21 cellular contexts compared by ENCODE assay signal in genomic region chr4:145879598-145879997, GRCh38. TPM values are rescaled to one million over a fixed set of nuclear protein-coding genes. Genes with fewer than 3 reads are reported as not detected.
DNase-seq lines count a peak whose midpoint lies in the region; ATAC-seq, FAIRE-seq and TF ChIP-seq lines count a peak whose summit lies in the region.
"Had no signal": no experiment of that assay in that cellular context is flagged by ENCODE, and none has a peak within 500 bp of the region (broad histone marks: within the 10 kb centered on the region; RNA-seq: fewer than 3 reads in every experiment).

No MANE protein-coding gene starts in this region.

- H3K4me1 ChIP-seq in endothelial cell of umbilical vein (ENCODE audit: control insufficient read depth, extremely low read depth, insufficient read depth, low read length): peaks cover 12% of the 10 kb centered on the region
- H3K4me1 ChIP-seq: neural progenitor cell, testis had no signal

- no peak overlapping the region for H3K4me3 Mint-ChIP-seq in WTC11
- H3K4me3 Mint-ChIP-seq: activated naive CD8-positive, alpha-beta T cell treated with anti-CD3 and anti-CD28 coated beads for 36 hours; activated T-helper 1 cell treated with anti-CD3 and anti-CD28 coated beads, Interleukin-12 subunit alpha, Interleukin-12 subunit beta, Interleukin-2, Interleukin-4 antibody, amounts not matched to agents 30 ng/mL and 10 ng/mL and 1 ng/mL, durations not matched to agents 14 hours and 24 hours and 36 hours; CD8-positive, alpha-beta T cell; IgD-negative memory B cell; neural progenitor cell had no signal

- H3K4me2 ChIP-seq in endothelial cell of umbilical vein (ENCODE audit: insufficient read depth, low read length): no peak overlapping the region
- H3K4me2 ChIP-seq: neural progenitor cell had no signal

- no peaks in the 10 kb centered on the region for H3K27me3 ChIP-seq in endothelial cell of umbilical vein (ENCODE audit: control insufficient read depth in 2 of 2, insufficient read depth in 2 of 2, low read length in 2 of 2)
- H3K27me3 ChIP-seq: cardiac muscle cell, neural progenitor cell, testis had no signal

- no peak for ATAC-seq in WTC11
- peak; percentile 76 for ATAC-seq in left ventricle myocardium superior
- ATAC-seq in activated CD4-positive, CD25-positive, alpha-beta regulatory T cell treated with anti-CD3 and anti-CD28 coated beads, Interleukin-2, amount 50 U/mL, for 24 hours: no peak
- no peak for ATAC-seq in GM19023 (IDR thresholded peaks at IDR 0.05; ENCODE audit: unreplicated experiment)
- ATAC-seq: CD8-positive, alpha-beta T cell had no signal

- peak; percentile 42 for FAIRE-seq in endothelial cell of umbilical vein (lab: Jason Lieb, UNC)
- FAIRE-seq: GM12891 had no signal

- CTCF ChIA-PET in WTC11 (lab: Charles Lee): interaction anchor here (1.9 kb wide), 1 partner anchor 9 kb away, joined by 8 read pairs; no protein-coding TSS in a partner anchor
- CTCF ChIA-PET in endothelial cell of umbilical vein (lab: Charles Lee): interaction anchor here (0.8 to 3.9 kb wide), 7 partner anchors 8 to 215 kb away, joined by 3 to 13 read pairs (median 4); no protein-coding TSS in a partner anchor

- no peaks in the 10 kb centered on the region for H4K20me1 ChIP-seq in endothelial cell of umbilical vein (replicated peaks; ENCODE audit: control insufficient read depth, extremely low read depth, insufficient read depth, low read length)

- dilution Hi-C loops in endothelial cell of umbilical vein (cut with MboI; ENCODE audit: extremely low pct_ligation_motif_present, low sequenced_read_pairs): no loop called here

- no peak overlapping the region for H2AFZ ChIP-seq in endothelial cell of umbilical vein (ENCODE audit: low read depth, low read length)
- H2AFZ ChIP-seq: neural progenitor cell had no signal

- no peaks in the 10 kb centered on the region for H3K79me2 ChIP-seq in endothelial cell of umbilical vein (ENCODE audit: control insufficient read depth, insufficient read depth, low read length)

- intact Hi-C loops in endothelial cell of umbilical vein (cut with micrococcal nuclease) (loop anchor here (1.0 to 2.0 kb wide), 3 partner anchors 37 to 146 kb away; no protein-coding TSS in a partner anchor), left ventricle myocardium superior (cut with micrococcal nuclease) (no loop called here)

- H3K9ac ChIP-seq in endothelial cell of umbilical vein (replicated peaks; ENCODE audit: extremely low read depth, insufficient read depth, low read length): no peak overlapping the region
- H3K9ac ChIP-seq: neural progenitor cell had no signal

- peak overlapping the region; percentile 61 for H3K27ac Mint-ChIP-seq in WTC11
- H3K27ac Mint-ChIP-seq: activated naive CD8-positive, alpha-beta T cell treated with anti-CD3 and anti-CD28 coated beads for 36 hours; activated T-helper 1 cell treated with anti-CD3 and anti-CD28 coated beads, Interleukin-12 subunit alpha, Interleukin-12 subunit beta, Interleukin-2, Interleukin-4 antibody, amounts not matched to agents 30 ng/mL and 10 ng/mL and 1 ng/mL, durations not matched to agents 14 hours and 24 hours and 36 hours; CD8-positive, alpha-beta T cell; neural progenitor cell had no signal

- H3K9me3 ChIP-seq in endothelial cell of umbilical vein (replicated peaks; ENCODE audit: control insufficient read depth, insufficient read depth, low read length): no peaks in the 10 kb centered on the region
- H3K9me3 ChIP-seq: testis had no signal

- H3K9me3 Mint-ChIP-seq in WTC11: no peaks in the 10 kb centered on the region
- H3K9me3 Mint-ChIP-seq: activated naive CD8-positive, alpha-beta T cell treated with anti-CD3 and anti-CD28 coated beads for 36 hours; activated T-helper 1 cell treated with anti-CD3 and anti-CD28 coated beads, Interleukin-12 subunit alpha, Interleukin-12 subunit beta, Interleukin-2, Interleukin-4 antibody, amounts not matched to agents 30 ng/mL and 10 ng/mL and 1 ng/mL, durations not matched to agents 14 hours and 24 hours and 36 hours; CD8-positive, alpha-beta T cell; IgD-negative memory B cell; neural progenitor cell had no signal

- no peaks in the 10 kb centered on the region for H3K9me1 ChIP-seq in endothelial cell of umbilical vein (replicated peaks; ENCODE audit: control insufficient read depth, extremely low read depth, insufficient read depth, low read length)

- TF ChIP-seq CTCF in WTC11 (IDR thresholded peaks at IDR 0.05): no peak
- no peak for TF ChIP-seq CTCF in endothelial cell of umbilical vein (IDR thresholded peaks at IDR 0.05; ENCODE audit: extremely low read depth in 1 of 2, insufficient read depth in 1 of 2, low read depth in 1 of 2, low read length in 2 of 2)

- DNase-seq in WTC11 (ENCODE audit: low spot score) (no peak), endothelial cell of umbilical vein (ENCODE audit: low read depth, low spot score) (no peak), left ventricle myocardium superior (no peak), skeletal muscle cell (ENCODE audit: low read depth) (peak; percentile 14), NCI-H1694 (lab: John Stamatoyannopoulos, UW) (no peak)
- DNase-seq: activated CD4-positive, CD25-positive, alpha-beta regulatory T cell; activated naive CD8-positive, alpha-beta T cell treated with anti-CD3 and anti-CD28 coated beads for 36 hours; CD8-positive, alpha-beta T cell; hypothalamus; midbrain; MV-4-11; NCI-H187 treated with DMSO at 0.1 percent for 48 hours; NCI-H226; testis had no signal

- H3K4me1 Mint-ChIP-seq in WTC11: peaks cover 50% of the 10 kb centered on the region

- H3K36me3 Mint-ChIP-seq in WTC11: peaks cover 30% of the 10 kb centered on the region

- H3K4me3 ChIP-seq in endothelial cell of umbilical vein (replicated peaks in 1 of 3; ENCODE audit: insufficient read depth in 1 of 3, low read depth in 1 of 3, low read length in 3 of 3): no peak overlapping the region
- H3K4me3 ChIP-seq in skeletal muscle cell (ENCODE audit: low read depth, low read length): no peak overlapping the region
- H3K4me3 ChIP-seq: cardiac muscle cell, neural progenitor cell, testis had no signal

- no peak for TF ChIP-seq POLR2A in endothelial cell of umbilical vein (IDR thresholded peaks at IDR 0.05; ENCODE audit: low read depth, low read length)

- no TSS peak for BruUV-seq in endothelial cell of umbilical vein (replicated peaks; lab: Mats Ljungman, UMichigan)

- POLR2A ChIA-PET in WTC11 (lab: Charles Lee): no interaction called here
- POLR2A ChIA-PET in endothelial cell of umbilical vein (lab: Charles Lee): no interaction called here

- H3K27ac ChIP-seq in endothelial cell of umbilical vein (ENCODE audit: insufficient read depth, low read depth, low read length): no peak overlapping the region
- H3K27ac ChIP-seq: cardiac muscle cell, neural progenitor cell, testis had no signal

- no peaks in the 10 kb centered on the region for H3K27me3 Mint-ChIP-seq in WTC11 (ENCODE audit: low read depth)
- H3K27me3 Mint-ChIP-seq: activated naive CD8-positive, alpha-beta T cell treated with anti-CD3 and anti-CD28 coated beads for 36 hours had no signal

- no peaks in the 10 kb centered on the region for H3K36me3 ChIP-seq in endothelial cell of umbilical vein (ENCODE audit: control insufficient read depth in 2 of 2, extremely low read depth in 1 of 2, insufficient read depth in 2 of 2, low read length in 2 of 2)
- H3K36me3 ChIP-seq: neural progenitor cell had no signal

TF ChIP-seq in WTC11, 78 proteins besides CTCF, POLR2A, EP300 and RAD21:
- TF ChIP-seq USF1 (CRISPR knock-in tag; IDR thresholded peaks at IDR 0.05) (no peak), EMX1 (CRISPR knock-in tag; IDR thresholded peaks at IDR 0.05) (no peak), NFYB (CRISPR knock-in tag; conservative IDR thresholded peaks at IDR 0.05; ENCODE audit: low read depth) (no peak), ZNF121 (CRISPR knock-in tag; IDR thresholded peaks at IDR 0.05) (no peak), GABPB1 (CRISPR knock-in tag; IDR thresholded peaks at IDR 0.05) (no peak), CREB1 (CRISPR knock-in tag; IDR thresholded peaks at IDR 0.05) (no peak)

TF ChIP-seq in endothelial cell of umbilical vein, 7 proteins besides CTCF, POLR2A, EP300 and RAD21:
- TF ChIP-seq MYC (IDR thresholded peaks at IDR 0.05; ENCODE audit: low read depth, low read length): no peak
- TF ChIP-seq GATA2 (IDR thresholded peaks at IDR 0.05; ENCODE audit: insufficient read depth, insufficient read length, low read depth, low read length): no peak
- no peak for TF ChIP-seq FOS (IDR thresholded peaks at IDR 0.05; ENCODE audit: borderline replicate concordance, insufficient read depth, low read length)
- TF ChIP-seq POLR2AphosphoS5 (IDR thresholded peaks at IDR 0.05; ENCODE audit: insufficient read depth, low read depth, low read length): no peak
- no peak for TF ChIP-seq JUN (IDR thresholded peaks at IDR 0.05; ENCODE audit: borderline replicate concordance, insufficient read depth, insufficient read length, low read depth)
- no peak for TF ChIP-seq EZH2 (IDR thresholded peaks at IDR 0.05; ENCODE audit: borderline replicate concordance, low read depth, low read length, severe bottlenecking)
- TF ChIP-seq MAX (IDR thresholded peaks at IDR 0.05; ENCODE audit: insufficient read depth, insufficient read length): no peak

RNA-seq across cellular contexts. Expression of gene ZNF827, which starts 59.0 kb away (rescaled TPM):
- total RNA-seq in WTC11 (2021): 25.0 to 26.8 TPM (median 25.6 TPM) in 3 replicates
- total RNA-seq in endothelial cell of umbilical vein: 16.9 and 22.1 TPM in 2 replicates
- 18.5 and 23.7 TPM in 2 replicates for polyA plus RNA-seq in endothelial cell of umbilical vein
- 12.3 and 12.9 TPM in 2 replicates for polyA plus RNA-seq in endothelial cell of umbilical vein (2011; cell fraction: cytosol; rRNA removed)
- polyA plus RNA-seq in endothelial cell of umbilical vein (2011; cell fraction: nucleus; rRNA removed): 39.9 and 52.9 TPM in 2 replicates
- 7.3 and 12.5 TPM in 2 replicates for polyA plus RNA-seq in endothelial cell of umbilical vein (2012)
- 25.5 and 30.5 TPM in 2 replicates for polyA minus RNA-seq in endothelial cell of umbilical vein
- not detected for polyA minus RNA-seq in endothelial cell of umbilical vein (2011; cell fraction: cytosol; rRNA and poly(A)+ RNA removed)
- 37.3 and 44.8 TPM in 2 replicates for polyA minus RNA-seq in endothelial cell of umbilical vein (2011; cell fraction: nucleus; rRNA and poly(A)+ RNA removed)
- 13.8 TPM for total RNA-seq in left ventricle myocardium superior
